ENCODE assay signal across 1 cellular context in genomic region chr16:14672403-14672971, GRCh38.
TF ChIP-seq lines count a peak whose summit lies in the region.

No MANE protein-coding gene starts in this region.

TF ChIP-seq in GM23338, 12 proteins besides CTCF, POLR2A, EP300 and RAD21 (continued from another document):
- TF ChIP-seq REST (IDR thresholded peaks at IDR 0.05; ENCODE audit: unreplicated experiment) (no peak), POLR2AphosphoS5 (IDR thresholded peaks at IDR 0.05; ENCODE audit: low read depth) (no peak), ZNF114 (CRISPR knock-in tag; IDR thresholded peaks at IDR 0.05) (no peak)
